In genomic region chr15:69615756-69616155, GRCh38 we compare ENCODE assay signal across 30 cellular contexts.
"Had no signal": no experiment of that assay in that cellular context is flagged by ENCODE, and none has a peak within 500 bp of the region (broad histone marks: within the 10 kb centered on the region; RNA-seq: fewer than 3 reads in every experiment).

No MANE protein-coding gene starts in this region.

- H3K27me3 ChIP-seq: body of pancreas, breast epithelium, SJCRH30 had no signal

- H3K27ac ChIP-seq: adrenal gland, body of pancreas, breast epithelium, SJCRH30, SK-N-MC had no signal

- DNase-seq: activated CD4-positive, alpha-beta T cell treated with anti-CD3 and anti-CD28 coated beads for 36 hours; activated CD4-positive, alpha-beta T cell treated with anti-CD3 and anti-CD28 coated beads, Interleukin-2, amount 10 ng/mL, durations not matched to agents 7 days and 5 days; activated CD4-positive, alpha-beta T cell treated with anti-CD3 and anti-CD28 coated beads, Interleukin-2, amount 50 U/mL, for 48 hours; activated CD8-positive, alpha-beta memory T cell treated with anti-CD3 and anti-CD28 coated beads, Interleukin-2, amount 10 ng/mL, durations not matched to agents 7 days and 5 days; activated effector memory CD4-positive, alpha-beta T cell treated with anti-CD3 and anti-CD28 coated beads, Interleukin-2, amount 50 U/mL, for 16 hours; activated naive CD4-positive, alpha-beta T cell; activated naive CD8-positive, alpha-beta T cell treated with anti-CD3 and anti-CD28 coated beads, Interleukin-2, amount 10 ng/mL, durations not matched to agents 7 days and 5 days; activated T-cell treated with anti-CD3 and anti-CD28 coated beads, Interleukin-2, amount 50 U/mL, for 1 hour; activated T-cell treated with anti-CD3 and anti-CD28 coated beads, Interleukin-2, amount 50 U/mL, for 72 hours; Kasumi-1; KG1; MG63; NCI-H1048; NCI-H1105 treated with DMSO at 0.1 percent for 48 hours; NCI-H1436; NCI-H1694; NCI-H1930; NCI-H2081 treated with DMSO at 0.1 percent for 48 hours; NCI-H345; NCI-H524 treated with DMSO at 0.1 percent for 48 hours; SHP77; SJCRH30 had no signal

- ATAC-seq: activated CD4-positive, alpha-beta T cell treated with anti-CD3 and anti-CD28 coated beads for 36 hours; activated CD4-positive, CD25-positive, alpha-beta regulatory T cell treated with anti-CD3 and anti-CD28 coated beads, Interleukin-2, amount 50 U/mL, for 24 hours; activated CD8-positive, alpha-beta memory T cell treated with anti-CD3 and anti-CD28 coated beads, Interleukin-2, amount 10 ng/mL, durations not matched to agents 7 days and 5 days; activated T-cell treated with anti-CD3 and anti-CD28 coated beads, Interleukin-2, amount 50 U/mL, for 72 hours; activated T-helper 17 cell treated with anti-CD3 and anti-CD28 coated beads, Interleukin-2, amount 50 U/mL, for 72 hours; body of pancreas; Panc1; WTC11 had no signal

- H3K36me3 ChIP-seq: adrenal gland, breast epithelium, MG63, SJCRH30 had no signal

- H3K4me3 ChIP-seq: adrenal gland, body of pancreas, breast epithelium, MG63, SJCRH30, SK-N-MC had no signal

- H3K4me1 ChIP-seq: adrenal gland, body of pancreas, breast epithelium, SJCRH30 had no signal

- H3K9me3 ChIP-seq: adrenal gland, body of pancreas, breast epithelium had no signal
